8 cellular contexts compared by ENCODE assay signal in the genomic region with DNA sequence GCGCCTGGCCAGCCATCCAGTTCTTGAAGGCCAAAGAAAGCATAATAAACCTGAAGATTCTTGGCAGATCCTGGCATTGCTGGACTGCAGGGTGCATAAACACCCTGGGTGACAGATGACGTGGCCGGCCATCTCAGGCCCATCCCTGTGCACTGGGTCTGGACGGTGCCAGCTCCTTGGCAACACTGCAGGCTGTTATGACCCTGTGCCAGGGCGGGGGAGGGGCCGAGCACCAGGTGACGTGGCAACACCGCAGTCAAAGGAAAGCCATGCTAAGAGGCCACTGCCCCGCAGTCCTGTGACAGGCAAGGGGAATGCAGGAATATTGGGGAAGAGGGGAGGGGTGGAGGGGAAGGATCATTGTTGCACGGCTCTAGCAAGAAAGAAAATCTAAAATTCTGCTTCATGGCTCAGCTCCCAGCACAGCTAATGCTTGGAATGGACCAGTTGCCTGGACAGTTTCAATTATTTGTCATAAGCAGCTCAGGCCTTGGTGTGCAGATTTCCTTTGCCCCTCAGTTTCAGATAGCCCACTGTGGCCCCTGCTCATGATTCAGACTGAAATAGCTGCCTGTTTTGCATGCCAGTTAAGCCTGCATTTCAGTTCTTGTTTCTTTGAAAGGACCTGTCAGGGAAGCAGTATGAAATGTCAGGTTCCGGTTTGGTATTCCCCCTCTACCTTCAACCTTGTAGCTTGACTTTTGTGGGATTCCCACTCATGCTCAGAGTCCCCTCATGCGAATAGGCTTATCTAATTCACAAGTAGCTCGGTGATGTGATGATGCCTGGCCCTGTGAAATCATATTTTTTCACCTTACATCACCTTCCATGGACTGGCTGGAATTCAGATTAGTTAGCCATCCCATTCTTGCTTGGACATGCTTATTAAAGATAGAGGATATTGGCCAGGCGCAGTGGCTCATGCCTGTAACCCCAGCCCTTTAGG. TPM values are rescaled to one million over a fixed set of nuclear protein-coding genes. Genes with fewer than 3 reads are reported as not detected.
DNase-seq lines count a peak whose midpoint lies in the region; ATAC-seq, FAIRE-seq and TF ChIP-seq lines count a peak whose summit lies in the region.

No MANE protein-coding gene starts in this region.

- H3K36me3 Mint-ChIP-seq in activated naive CD8-positive, alpha-beta T cell: no peaks in the 10 kb centered on the region
- H3K36me3 Mint-ChIP-seq in mesothelial cell of epicardium: no peaks in the 10 kb centered on the region

- H3K9me3 Mint-ChIP-seq in activated naive CD8-positive, alpha-beta T cell (ENCODE audit: low read depth): no peaks in the 10 kb centered on the region
- H3K9me3 Mint-ChIP-seq in mesothelial cell of epicardium: no peaks in the 10 kb centered on the region

- peak overlapping the region; percentile 41 for H3K27ac Mint-ChIP-seq in activated naive CD8-positive, alpha-beta T cell
- H3K27ac Mint-ChIP-seq in mesothelial cell of epicardium: no peak overlapping the region

- H3K4me1 ChIP-seq in thoracic aorta (ENCODE audit: control insufficient read depth in 1 of 2, low read depth in 2 of 2): peaks cover 9 to 10% of the 10 kb centered on the region in 2 donors

- no peak overlapping the region for H3K4me3 Mint-ChIP-seq in activated naive CD8-positive, alpha-beta T cell
- no peak overlapping the region for H3K4me3 Mint-ChIP-seq in mesothelial cell of epicardium

- H3K27me3 ChIP-seq in thoracic aorta (replicated peaks; ENCODE audit: insufficient read depth): no peaks in the 10 kb centered on the region

- H3K4me3 ChIP-seq in thoracic aorta: peak overlapping the region; percentile 13

- no peaks in the 10 kb centered on the region for H3K36me3 ChIP-seq in thoracic aorta

- TF ChIP-seq CTCF in thoracic aorta (IDR thresholded peaks at IDR 0.05) (no peak), mesothelial cell of epicardium (IDR thresholded peaks at IDR 0.05; ENCODE audit: unreplicated experiment) (no peak)

- peak overlapping the region; percentile 67 to 76 for H3K27ac ChIP-seq in thoracic aorta

- peaks cover 9% of the 10 kb centered on the region for H3K4me1 Mint-ChIP-seq in activated naive CD8-positive, alpha-beta T cell (ENCODE audit: low read depth)
- H3K4me1 Mint-ChIP-seq in mesothelial cell of epicardium: peaks cover 2% of the 10 kb centered on the region

- ATAC-seq in GM21381 (IDR thresholded peaks at IDR 0.05; ENCODE audit: unreplicated experiment) (peak; percentile 82), HG03521 (IDR thresholded peaks at IDR 0.05; ENCODE audit: unreplicated experiment) (peak; percentile 76), thoracic aorta (ENCODE audit: insufficient number of reproducible peaks, low FRiP score, low read depth) (peak; percentile 96)

- peak; percentile 37 for DNase-seq in GM12891 (ENCODE audit: insufficient read length, low spot score)
- DNase-seq in kidney tubule cell (ENCODE audit: low spot score): peak; percentile 90
- DNase-seq in thoracic aorta (ENCODE audit: low spot score): peak; percentile 85
- DNase-seq in NCI-H187 (lab: John Stamatoyannopoulos, UW): no peak
- no peak for DNase-seq in mesothelial cell of epicardium (ENCODE audit: low spot score in 2 of 2, unreplicated experiment in 2 of 2)

- FAIRE-seq in GM12891 (lab: Jason Lieb, UNC): peak; percentile 99

- H3K27me3 Mint-ChIP-seq in activated naive CD8-positive, alpha-beta T cell: no peaks in the 10 kb centered on the region
- no peaks in the 10 kb centered on the region for H3K27me3 Mint-ChIP-seq in mesothelial cell of epicardium (ENCODE audit: low read depth)

- TF ChIP-seq POLR2A in GM12891 (IDR thresholded peaks at IDR 0.05; ENCODE audit: low read depth, low read length): peak; percentile 60; the same call in 1 of the 2 replicates

- H3K9me3 ChIP-seq in thoracic aorta: no peaks in the 10 kb centered on the region

TF ChIP-seq in GM12891, 5 proteins besides CTCF, POLR2A, EP300 and RAD21:
- TF ChIP-seq PAX5 (IDR thresholded peaks at IDR 0.05; ENCODE audit: insufficient read depth, low read length, severe bottlenecking) (no peak), POU2F2 (IDR thresholded peaks at IDR 0.05; ENCODE audit: low read depth, low read length) (peak; percentile 100), SPI1 (IDR thresholded peaks at IDR 0.05; ENCODE audit: low read depth, low read length) (peak; percentile 95), TAF1 (IDR thresholded peaks at IDR 0.05; ENCODE audit: low read depth, low read length) (no peak), POLR2AphosphoS5 (IDR thresholded peaks at IDR 0.05; ENCODE audit: low read depth, low read length) (peak; percentile 55; the same call in 1 of the 2 replicates)

RNA-seq across cellular contexts. Expression of a gene that starts 29.7 kb away (rescaled TPM):
- polyA plus RNA-seq in GM12891 (2012; ENCODE audit: low read depth, missing spikeins): 27.3 TPM
- total RNA-seq in thoracic aorta (100 to 1,000 TPM in 1 of 2 donors, 10 to 100 TPM in 1; 77.2 to 161 TPM), mesothelial cell of epicardium (189 to 194 TPM (median 191 TPM) in 3 replicates)

Comparison
In these comparisons a context has a peak if more than half of its experiments do, and no peak if none do; other contexts are left out.
1. DNase-seq: peak in GM12891 (single experiment), kidney tubule cell (single experiment) and thoracic aorta (single experiment); none in NCI-H187 (0 of 2) and mesothelial cell of epicardium (0 of 2).
2. Peak in every context shown above with its lines, with median percentiles within 50 percentile points of each other: ATAC-seq.